Comparison of ENCODE assay signal across 22 cellular contexts in the genomic region with DNA sequence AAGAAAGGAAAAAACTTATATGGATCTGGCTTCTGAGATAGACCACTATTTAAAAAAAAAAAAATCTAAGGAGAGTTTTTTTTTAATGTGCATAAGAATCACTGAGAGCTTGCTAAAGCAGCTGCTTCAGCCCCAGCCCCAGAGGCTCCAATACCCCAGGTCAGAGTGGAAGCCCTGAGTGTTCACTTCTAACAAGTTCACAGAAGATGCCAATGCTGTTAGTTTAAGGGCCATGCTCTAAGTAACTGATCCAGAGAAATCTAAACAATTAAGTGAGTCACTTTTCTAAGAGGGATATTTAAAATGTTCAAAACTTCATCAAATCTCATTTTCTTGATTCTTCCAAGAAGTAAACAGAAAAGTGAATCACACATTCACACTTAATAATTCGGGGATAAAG.
"Had no signal": no experiment of that assay in that cellular context is flagged by ENCODE, and none has a peak within 500 bp of the region (broad histone marks: within the 10 kb centered on the region; RNA-seq: fewer than 3 reads in every experiment).

No MANE protein-coding gene starts in this region.

- H3K27ac Mint-ChIP-seq: activated CD4-positive, alpha-beta T cell treated with anti-CD3 and anti-CD28 coated beads, Interleukin-2, amount 10 ng/mL, durations not matched to agents 7 days and 5 days; activated naive CD4-positive, alpha-beta T cell treated with anti-CD3 and anti-CD28 coated beads, Interleukin-2, amount 10 ng/mL, durations not matched to agents 7 days and 5 days; activated naive CD8-positive, alpha-beta T cell treated with anti-CD3 and anti-CD28 coated beads, Interleukin-2, amount 50 U/mL, for 24 hours; nephron had no signal

- H3K27ac ChIP-seq: ascending aorta, esophagus muscularis mucosa, thyroid gland had no signal

- H3K4me3 Mint-ChIP-seq: activated CD4-positive, alpha-beta T cell treated with anti-CD3 and anti-CD28 coated beads, Interleukin-2, amount 10 ng/mL, durations not matched to agents 7 days and 5 days; activated naive CD4-positive, alpha-beta T cell treated with anti-CD3 and anti-CD28 coated beads, Interleukin-2, amount 10 ng/mL, durations not matched to agents 7 days and 5 days; activated naive CD8-positive, alpha-beta T cell treated with anti-CD3 and anti-CD28 coated beads, Interleukin-2, amount 50 U/mL, for 24 hours; activated T-cell treated with anti-CD3 and anti-CD28 coated beads, Interleukin-2, amount 50 U/mL, for 4 hours; nephron had no signal

- H3K9me3 Mint-ChIP-seq: activated CD4-positive, alpha-beta T cell treated with anti-CD3 and anti-CD28 coated beads, Interleukin-2, amount 10 ng/mL, durations not matched to agents 7 days and 5 days; activated naive CD4-positive, alpha-beta T cell treated with anti-CD3 and anti-CD28 coated beads, Interleukin-2, amount 10 ng/mL, durations not matched to agents 7 days and 5 days; activated naive CD8-positive, alpha-beta T cell treated with anti-CD3 and anti-CD28 coated beads, Interleukin-2, amount 50 U/mL, for 24 hours; activated T-cell treated with anti-CD3 and anti-CD28 coated beads, Interleukin-2, amount 50 U/mL, for 4 hours; nephron had no signal

- ATAC-seq: activated naive CD8-positive, alpha-beta T cell treated with anti-CD3 and anti-CD28 coated beads, Interleukin-2, amount 50 U/mL, for 24 hours; activated T-cell treated with anti-CD3 and anti-CD28 coated beads, Interleukin-2, amount 50 U/mL, for 4 hours; left lobe of liver had no signal

- H3K9me3 ChIP-seq: ascending aorta, esophagus muscularis mucosa, thyroid gland had no signal

- DNase-seq: activated CD4-positive, alpha-beta T cell treated with anti-CD3 and anti-CD28 coated beads, Interleukin-2, amount 10 ng/mL, durations not matched to agents 7 days and 5 days; activated CD8-positive, alpha-beta memory T cell treated with anti-CD3 and anti-CD28 coated beads, Interleukin-2, amount 50 U/mL, for 4 hours; activated naive CD4-positive, alpha-beta T cell treated with anti-CD3 and anti-CD28 coated beads, Interleukin-2, amount 10 ng/mL, durations not matched to agents 7 days and 5 days; activated naive CD8-positive, alpha-beta T cell treated with anti-CD3 and anti-CD28 coated beads, Interleukin-2, amount 50 U/mL, for 24 hours; activated T-cell treated with anti-CD3 and anti-CD28 coated beads, Interleukin-2, amount 50 U/mL, for 4 hours; cerebellar nuclear complex; effector CD4-positive, alpha-beta T cell; hypothalamus; kidney; midbrain; nucleus accumbens; stimulated activated CD4-positive, alpha-beta T cell treated with anti-CD3 and anti-CD28 coated beads, Interleukin-12 subunit alpha, Interleukin-12 subunit beta, amount 100 ng/mL, for 4 hours; stimulated activated CD4-positive, alpha-beta T cell treated with anti-CD3 and anti-CD28 coated beads, Interleukin-1b, Interleukin-23, amount 100 ng/mL, for 48 hours; stimulated activated CD8-positive, alpha-beta memory T cell treated with anti-CD3 and anti-CD28 coated beads, Interleukin-4, amount 100 ng/mL, for 48 hours; stimulated activated naive CD4-positive, alpha-beta T cell; T1000; thyroid gland had no signal

- H3K4me3 ChIP-seq: ascending aorta, esophagus muscularis mucosa, lung, thyroid gland had no signal

- H3K4me1 ChIP-seq: ascending aorta, esophagus muscularis mucosa, thyroid gland had no signal

- H3K27me3 Mint-ChIP-seq: activated CD4-positive, alpha-beta T cell treated with anti-CD3 and anti-CD28 coated beads, Interleukin-2, amount 10 ng/mL, durations not matched to agents 7 days and 5 days; activated naive CD4-positive, alpha-beta T cell treated with anti-CD3 and anti-CD28 coated beads, Interleukin-2, amount 10 ng/mL, durations not matched to agents 7 days and 5 days; activated naive CD8-positive, alpha-beta T cell treated with anti-CD3 and anti-CD28 coated beads, Interleukin-2, amount 50 U/mL, for 24 hours had no signal

- H3K36me3 ChIP-seq: ascending aorta, thyroid gland had no signal

- H3K27me3 ChIP-seq: ascending aorta, esophagus muscularis mucosa, thyroid gland had no signal

- H3K4me1 Mint-ChIP-seq: nephron had no signal
